16 cellular contexts compared by ENCODE assay signal in genomic region chr6:17413313-17413750, GRCh38. TPM values are rescaled to one million over a fixed set of nuclear protein-coding genes. Genes with fewer than 3 reads are reported as not detected.
A peak's percentile ranks its signal among the peaks of the same experiment; 100 is the strongest.
DNase-seq lines count a peak whose midpoint lies in the region; ATAC-seq, FAIRE-seq and TF ChIP-seq lines count a peak whose summit lies in the region.
"Had no signal": no experiment of that assay in that cellular context is flagged by ENCODE, and none has a peak within 500 bp of the region (broad histone marks: within the 10 kb centered on the region; RNA-seq: fewer than 3 reads in every experiment).

No MANE protein-coding gene starts in this region.

- no peak for TF ChIP-seq CTCF in bronchial epithelial cell (IDR thresholded peaks at IDR 0.05; ENCODE audit: insufficient read depth, low read length, severe bottlenecking)

- H3K4me2 ChIP-seq in mesenchymal stem cell (ENCODE audit: low read length, poor library complexity, severe bottlenecking), result no peak overlapping the region

- H3K27me3 ChIP-seq in bronchial epithelial cell (ENCODE audit: control insufficient read depth, insufficient read depth, low read length) (no peaks in the 10 kb centered on the region), mesenchymal stem cell (ENCODE audit: control insufficient read depth in 1 of 2, insufficient read depth in 1 of 2, low read length in 2 of 2) (no peaks in the 10 kb centered on the region)
- H3K27me3 ChIP-seq: suprapubic skin had no signal

- DNase-seq in AG08396 (ENCODE audit: low spot score) (peak; percentile 53), LHCN-M2 (ENCODE audit: low read depth) (peak; percentile 49), bronchial epithelial cell (ENCODE audit: low read depth) (peak; percentile 88), mesenchymal stem cell (peak; percentile 47), DMS79 (lab: John Stamatoyannopoulos, UW) (no peak)
- DNase-seq in activated effector memory CD4-positive, alpha-beta T cell treated with anti-CD3 and anti-CD28 coated beads, Interleukin-2, amount 50 U/mL, for 16 hours, result no peak
- DNase-seq in activated T-cell treated with anti-CD3 and anti-CD28 coated beads, Interleukin-2, amount 50 U/mL, for 24 hours, result no peak
- DNase-seq: activated CD4-positive, CD25-positive, alpha-beta regulatory T cell; activated naive CD4-positive, alpha-beta T cell treated with anti-CD3 and anti-CD28 coated beads, Interleukin-2, amount 10 ng/mL, durations not matched to agents 7 days and 5 days; NCI-H510A treated with DMSO at 0.1 percent for 48 hours; stimulated activated CD4-positive, alpha-beta T cell treated with anti-CD3 and anti-CD28 coated beads, Interleukin-15, amount 100 ng/mL, for 24 hours had no signal

- H2AK5ac ChIP-seq in mesenchymal stem cell (ENCODE audit: low read length, severe bottlenecking), result no peak overlapping the region

- no peak overlapping the region for H4K8ac ChIP-seq in mesenchymal stem cell (ENCODE audit: low read length)

- no peak overlapping the region for H3K27ac Mint-ChIP-seq in activated T-cell treated with anti-CD3 and anti-CD28 coated beads, Interleukin-2, amount 50 U/mL, for 24 hours
- H3K27ac Mint-ChIP-seq: activated naive CD4-positive, alpha-beta T cell treated with anti-CD3 and anti-CD28 coated beads, Interleukin-2, amount 10 ng/mL, durations not matched to agents 7 days and 5 days had no signal

- peaks cover 26% of the 10 kb centered on the region for H3K79me1 ChIP-seq in mesenchymal stem cell (replicated peaks; ENCODE audit: low read length, poor library complexity, severe bottlenecking)

- WGBS in mesenchymal stem cell, result 87% methylated on average over 5 of the region's 5 CpGs

- H3K9me3 Mint-ChIP-seq in activated T-cell treated with anti-CD3 and anti-CD28 coated beads, Interleukin-2, amount 50 U/mL, for 24 hours, result peaks cover under 1% of the 10 kb centered on the region

- H3K4me1 ChIP-seq in mesenchymal stem cell (ENCODE audit: control insufficient read depth, insufficient read depth, low read depth, low read length), result peaks cover 15% of the 10 kb centered on the region
- H3K4me1 ChIP-seq: parathyroid adenoma had no signal

- peak overlapping the region in 1 of 2 experiments; percentile 21 for H3K18ac ChIP-seq in mesenchymal stem cell (ENCODE audit: low read depth in 1 of 2, low read length in 2 of 2)

- ATAC-seq in GM18868 (IDR thresholded peaks at IDR 0.05; ENCODE audit: unreplicated experiment), result no peak

- no peak overlapping the region for H3K4ac ChIP-seq in mesenchymal stem cell (ENCODE audit: low read depth in 1 of 2, low read length in 2 of 2)

- H3K27me3 Mint-ChIP-seq in activated T-cell treated with anti-CD3 and anti-CD28 coated beads, Interleukin-2, amount 50 U/mL, for 24 hours, result peaks cover 14% of the 10 kb centered on the region

- H3K14ac ChIP-seq in mesenchymal stem cell (ENCODE audit: low read length in 2 of 2), result no peak overlapping the region

- FAIRE-seq in bronchial epithelial cell (lab: Jason Lieb, UNC), result no peak

- H3K36me3 Mint-ChIP-seq in activated T-cell treated with anti-CD3 and anti-CD28 coated beads, Interleukin-2, amount 50 U/mL, for 24 hours (ENCODE audit: low read depth), result no peaks in the 10 kb centered on the region
- H3K36me3 Mint-ChIP-seq: activated naive CD4-positive, alpha-beta T cell treated with anti-CD3 and anti-CD28 coated beads, Interleukin-2, amount 10 ng/mL, durations not matched to agents 7 days and 5 days had no signal

- H3K9ac ChIP-seq in mesenchymal stem cell (ENCODE audit: low read length), result no peak overlapping the region
- H3K9ac ChIP-seq: parathyroid adenoma had no signal

- H3K4me3 ChIP-seq in bronchial epithelial cell (ENCODE audit: low read depth, low read length) (no peak overlapping the region), mesenchymal stem cell (ENCODE audit: insufficient read depth in 1 of 2, low read depth in 1 of 2, low read length in 2 of 2) (no peak overlapping the region)
- H3K4me3 ChIP-seq: suprapubic skin had no signal

- H2BK15ac ChIP-seq in mesenchymal stem cell (ENCODE audit: low read depth, poor library complexity, severe bottlenecking), result no peak overlapping the region

- H3K23ac ChIP-seq in mesenchymal stem cell (ENCODE audit: low read length in 2 of 2), result no peak overlapping the region

- no peak overlapping the region for H4K91ac ChIP-seq in mesenchymal stem cell (ENCODE audit: low read length)

- peak overlapping the region; percentile 47 for H3K27ac ChIP-seq in mesenchymal stem cell (ENCODE audit: low read length, poor library complexity, severe bottlenecking)
- H3K27ac ChIP-seq: C4-2B, parathyroid adenoma, suprapubic skin had no signal

- H3K36me3 ChIP-seq in bronchial epithelial cell (ENCODE audit: control insufficient read depth, insufficient read depth, low read length) (no peaks in the 10 kb centered on the region), mesenchymal stem cell (ENCODE audit: control insufficient read depth in 1 of 2, insufficient read depth in 2 of 2, low read depth in 1 of 2, low read length in 2 of 2) (no peaks in the 10 kb centered on the region)
- H3K36me3 ChIP-seq: suprapubic skin had no signal

- no peak overlapping the region for H2BK120ac ChIP-seq in mesenchymal stem cell (ENCODE audit: low read depth, low read length)

- H3K4me3 Mint-ChIP-seq in activated T-cell treated with anti-CD3 and anti-CD28 coated beads, Interleukin-2, amount 50 U/mL, for 24 hours, result no peak overlapping the region
- H3K4me3 Mint-ChIP-seq: activated naive CD4-positive, alpha-beta T cell treated with anti-CD3 and anti-CD28 coated beads, Interleukin-2, amount 10 ng/mL, durations not matched to agents 7 days and 5 days had no signal

- H2BK12ac ChIP-seq in mesenchymal stem cell (ENCODE audit: low read length in 2 of 2), result no peak overlapping the region

- no peaks in the 10 kb centered on the region for H3K4me1 Mint-ChIP-seq in activated T-cell treated with anti-CD3 and anti-CD28 coated beads, Interleukin-2, amount 50 U/mL, for 24 hours (ENCODE audit: low read depth)
- H3K4me1 Mint-ChIP-seq: activated naive CD4-positive, alpha-beta T cell treated with anti-CD3 and anti-CD28 coated beads, Interleukin-2, amount 10 ng/mL, durations not matched to agents 7 days and 5 days had no signal

- no peak overlapping the region for H2AFZ ChIP-seq in mesenchymal stem cell (ENCODE audit: low read depth, low read length)
- H2AFZ ChIP-seq: parathyroid adenoma had no signal

- H2BK5ac ChIP-seq in mesenchymal stem cell (ENCODE audit: low read depth, low read length, poor library complexity, severe bottlenecking), result no peak overlapping the region

- peaks cover 11% of the 10 kb centered on the region for H3K9me3 ChIP-seq in mesenchymal stem cell (ENCODE audit: control insufficient read depth, low read length)
- H3K9me3 ChIP-seq: suprapubic skin had no signal

RNA-seq across cellular contexts. Expression of gene CAP2, which starts 19.9 kb away (rescaled TPM):
- total RNA-seq in LHCN-M2 (2014; rRNA removed) (35.6 and 45.1 TPM in 2 replicates), bronchial epithelial cell (2.1 and 3.1 TPM in 2 replicates)
- polyA plus RNA-seq in LHCN-M2 (2012), result 69.0 TPM
- polyA plus RNA-seq in mesenchymal stem cell (2013, experiment 1 of 2), result 39.1 TPM
- 39.0 TPM for polyA plus RNA-seq in mesenchymal stem cell (2013, experiment 2 of 2)
- total RNA-seq: T-helper 1 cell treated with Interleukin-12 subunit alpha and Interleukin-12 subunit beta and Interleukin-4 antibody, amounts not matched to agents 30 ng/mL and 1 ng/mL, for 36 hours had no signal

Comparison
In these comparisons a context has a peak if more than half of its experiments do, and no peak if none do; other contexts are left out.
1. DNase-seq: peak in AG08396 (single experiment), LHCN-M2 (single experiment), bronchial epithelial cell (single experiment) and mesenchymal stem cell (single experiment); none in DMS79 (single experiment), activated effector memory CD4-positive, alpha-beta T cell treated with anti-CD3 and anti-CD28 coated beads, Interleukin-2, amount 50 U/mL, for 16 hours (single experiment) and activated T-cell treated with anti-CD3 and anti-CD28 coated beads, Interleukin-2, amount 50 U/mL, for 24 hours (single experiment).